Comparison of ENCODE assay signal across 11 cellular contexts in genomic region chr10:48251525-48252353, GRCh38. TPM values are rescaled to one million over a fixed set of nuclear protein-coding genes. Genes with fewer than 3 reads are reported as not detected.
DNase-seq lines count a peak whose midpoint lies in the region; ATAC-seq, FAIRE-seq and TF ChIP-seq lines count a peak whose summit lies in the region.
"Had no signal": no experiment of that assay in that cellular context is flagged by ENCODE, and none has a peak within 500 bp of the region (broad histone marks: within the 10 kb centered on the region; RNA-seq: fewer than 3 reads in every experiment).

No MANE protein-coding gene starts in this region.

- peak overlapping the region; percentile 19 for H3K4me2 ChIP-seq in neural progenitor cell

- H3K4me3 ChIP-seq in bronchial epithelial cell (ENCODE audit: low read depth, low read length) (no peak overlapping the region), neural progenitor cell (no peak overlapping the region), testis (no peak overlapping the region)
- H3K4me3 ChIP-seq: ovary had no signal

- H3K9me3 ChIP-seq in neural progenitor cell (ENCODE audit: low read depth) (no peaks in the 10 kb centered on the region), testis (no peaks in the 10 kb centered on the region)
- H3K9me3 ChIP-seq: ovary had no signal

- no peaks in the 10 kb centered on the region for H3K36me3 Mint-ChIP-seq in neural progenitor cell
- H3K36me3 Mint-ChIP-seq: activated naive CD4-positive, alpha-beta T cell treated with anti-CD3 and anti-CD28 coated beads, Interleukin-2, amount 10 ng/mL, durations not matched to agents 7 days and 5 days had no signal

- no peaks in the 10 kb centered on the region for H3K79me2 ChIP-seq in neural progenitor cell (ENCODE audit: low read depth)

- TF ChIP-seq CTCF in GM10248 (IDR thresholded peaks at IDR 0.05; ENCODE audit: control extremely low read depth, extremely low read depth, low read depth, missing control alignments), result no peak
- TF ChIP-seq CTCF in bronchial epithelial cell (IDR thresholded peaks at IDR 0.05; ENCODE audit: insufficient read depth, low read length, severe bottlenecking), result no peak
- TF ChIP-seq CTCF in neural progenitor cell (IDR thresholded peaks at IDR 0.05), result no peak
- TF ChIP-seq CTCF in testis (IDR thresholded peaks at IDR 0.05), result no peak

- H3K27me3 ChIP-seq in bronchial epithelial cell (ENCODE audit: control insufficient read depth, insufficient read depth, low read length) (peaks cover 4% of the 10 kb centered on the region), neural progenitor cell (no peaks in the 10 kb centered on the region), testis (no peaks in the 10 kb centered on the region)
- H3K27me3 ChIP-seq: ovary had no signal

- H3K27ac Mint-ChIP-seq in neural progenitor cell, result no peak overlapping the region
- H3K27ac Mint-ChIP-seq: activated naive CD4-positive, alpha-beta T cell treated with anti-CD3 and anti-CD28 coated beads, Interleukin-2, amount 10 ng/mL, durations not matched to agents 7 days and 5 days had no signal

- intact Hi-C loops in testis (cut with DNase I; ENCODE audit: low total_unique reads), result no loop called here

- no peak for ATAC-seq in HG03521 (IDR thresholded peaks at IDR 0.05; ENCODE audit: unreplicated experiment)

- no peak for TF ChIP-seq POLR2A in testis (IDR thresholded peaks at IDR 0.05)

- CTCF ChIA-PET in GM10248 (lab: Yijun Ruan, JAX), result interaction anchor here (1.5 to 1.7 kb wide), 3 partner anchors 19 to 37 kb away, joined by 3 to 6 read pairs (median 4); no protein-coding TSS in a partner anchor

- no peak overlapping the region for H3K9ac ChIP-seq in neural progenitor cell

- peaks cover 12% of the 10 kb centered on the region for H3K4me1 Mint-ChIP-seq in neural progenitor cell

- DNase-seq in GM10248 (ENCODE audit: extremely low spot score) (peak; percentile 7), NCI-H2029 (lab: John Stamatoyannopoulos, UW) (peak; percentile 27), bronchial epithelial cell (ENCODE audit: low read depth) (peak; percentile 77), neural progenitor cell (ENCODE audit: low spot score) (no peak), NCI-H82 treated with DMSO at 0.1 percent for 48 hours (lab: John Stamatoyannopoulos, UW; ENCODE audit: unreplicated experiment) (no peak), testis (no peak)
- no peak for DNase-seq in activated CD4-positive, alpha-beta T cell treated with anti-CD3 and anti-CD28 coated beads for 1 hour
- DNase-seq: activated CD4-positive, CD25-positive, alpha-beta regulatory T cell; activated naive CD4-positive, alpha-beta T cell treated with anti-CD3 and anti-CD28 coated beads, Interleukin-2, amount 10 ng/mL, durations not matched to agents 7 days and 5 days; ovary had no signal

- H3K36me3 ChIP-seq in bronchial epithelial cell (ENCODE audit: control insufficient read depth, insufficient read depth, low read length) (no peaks in the 10 kb centered on the region), neural progenitor cell (no peaks in the 10 kb centered on the region), testis (ENCODE audit: low read depth, missing control alignments) (no peaks in the 10 kb centered on the region)
- H3K36me3 ChIP-seq: ovary had no signal

- H2AFZ ChIP-seq in neural progenitor cell (replicated peaks), result peak overlapping the region; percentile 36

- no peak overlapping the region for H3K4me3 Mint-ChIP-seq in neural progenitor cell
- H3K4me3 Mint-ChIP-seq: activated naive CD4-positive, alpha-beta T cell treated with anti-CD3 and anti-CD28 coated beads, Interleukin-2, amount 10 ng/mL, durations not matched to agents 7 days and 5 days had no signal

- H4K20me1 ChIP-seq in neural progenitor cell (ENCODE audit: low read depth), result no peaks in the 10 kb centered on the region

- peak; percentile 90 for FAIRE-seq in bronchial epithelial cell (lab: Jason Lieb, UNC)

- H3K4me1 ChIP-seq in neural progenitor cell (peaks cover 16% of the 10 kb centered on the region), testis (no peaks in the 10 kb centered on the region)

- H3K27me3 Mint-ChIP-seq in neural progenitor cell (ENCODE audit: insufficient read depth, low read depth), result no peaks in the 10 kb centered on the region

- 58 to 68% methylated on average over 13 of the region's 13 CpGs for WGBS in testis, 2 donors

- no peaks in the 10 kb centered on the region for H3K9me3 Mint-ChIP-seq in neural progenitor cell
- H3K9me3 Mint-ChIP-seq: activated naive CD4-positive, alpha-beta T cell treated with anti-CD3 and anti-CD28 coated beads, Interleukin-2, amount 10 ng/mL, durations not matched to agents 7 days and 5 days had no signal

- H3K27ac ChIP-seq in neural progenitor cell (no peak overlapping the region), testis (no peak overlapping the region)
- H3K27ac ChIP-seq: ovary had no signal

- no peaks in the 10 kb centered on the region for H3F3A ChIP-seq in neural progenitor cell (ENCODE audit: low read depth)

- POLR2A ChIA-PET in GM10248 (lab: Yijun Ruan, JAX), result no interaction called here

RNA-seq across cellular contexts. Expression of gene FRMPD2, which starts 22.8 kb away (rescaled TPM):
- total RNA-seq in bronchial epithelial cell (under 0.01 and 0.13 TPM in 2 replicates), neural progenitor cell (ENCODE audit: low replicate concordance) (0.22 TPM in 1 of 2 replicates, not detected in the other), testis (1 to 10 TPM; 6.4 to 8.3 TPM)
- 18.7 TPM for polyA plus RNA-seq in testis (ENCODE audit: insufficient read depth, low read depth, low replicate concordance)

RNA-seq across cellular contexts. Expression of gene MAPK8, which starts 54.7 kb away (rescaled TPM):
- total RNA-seq in bronchial epithelial cell (30.6 and 43.2 TPM in 2 replicates), neural progenitor cell (ENCODE audit: low replicate concordance) (137 and 166 TPM in 2 replicates), testis (100 to 1,000 TPM in 1 of 2 donors, 10 to 100 TPM in 1; 98.8 to 114 TPM)
- polyA plus RNA-seq in testis (ENCODE audit: insufficient read depth, low read depth, low replicate concordance), result 91.8 TPM

Comparison
In these comparisons a context has a peak if more than half of its experiments do, and no peak if none do; other contexts are left out.
1. DNase-seq: peak in GM10248 (single experiment), NCI-H2029 (single experiment) and bronchial epithelial cell (single experiment); none in neural progenitor cell (single experiment), NCI-H82 treated with DMSO at 0.1 percent for 48 hours (single experiment), activated CD4-positive, alpha-beta T cell treated with anti-CD3 and anti-CD28 coated beads for 1 hour (single experiment) and testis (single experiment).